In the genomic region with DNA sequence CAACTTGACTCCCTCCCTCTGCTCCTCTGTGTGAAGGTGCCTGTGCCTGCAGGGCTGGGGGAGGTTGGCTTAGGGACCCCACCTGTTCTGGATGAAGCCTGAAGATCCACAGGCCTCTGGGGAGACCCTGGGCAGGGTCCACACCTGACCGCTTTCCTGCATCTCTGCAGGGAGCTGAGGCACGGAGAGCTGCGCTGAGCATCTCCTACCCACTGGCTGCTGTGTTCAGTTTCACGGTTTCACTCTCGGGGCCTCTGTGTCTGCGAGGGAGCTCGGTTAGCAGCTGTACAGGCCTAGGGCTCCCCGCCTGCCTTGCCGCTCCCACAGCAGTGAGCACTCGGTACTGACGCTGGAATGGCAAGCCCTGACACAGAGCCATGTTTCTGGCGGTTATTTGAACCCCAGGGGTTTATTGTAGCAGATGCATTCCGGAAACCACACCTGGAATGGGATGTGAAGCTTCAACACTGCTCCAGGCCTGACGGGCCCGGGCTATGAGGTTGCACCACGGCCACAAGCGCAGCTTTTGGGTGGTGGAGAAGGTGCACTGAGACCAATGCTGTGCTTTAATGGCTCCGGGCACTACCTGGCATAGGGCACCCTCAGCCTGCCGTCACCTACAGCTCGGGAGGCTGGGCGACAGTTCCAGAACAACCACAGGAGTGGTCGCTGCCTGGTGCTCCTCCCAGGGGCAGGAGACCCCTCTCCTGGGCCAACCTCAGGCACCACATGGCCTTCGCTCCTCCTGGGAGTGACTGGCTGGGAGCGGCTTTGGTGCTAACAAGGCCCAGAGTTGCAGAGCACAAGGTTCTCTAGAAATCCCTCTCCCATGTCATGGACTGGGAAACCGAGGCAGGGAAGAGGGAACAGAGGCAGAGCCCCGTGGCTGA, we compare ENCODE assay signal across 16 cellular contexts.
DNase-seq lines count a peak whose midpoint lies in the region; ATAC-seq and TF ChIP-seq lines count a peak whose summit lies in the region.
"Had no signal": no experiment of that assay in that cellular context is flagged by ENCODE, and none has a peak within 500 bp of the region (broad histone marks: within the 10 kb centered on the region; RNA-seq: fewer than 3 reads in every experiment).

No MANE protein-coding gene starts in this region.

- H3K9ac ChIP-seq in KMS-11, result no peak overlapping the region
- H3K9ac ChIP-seq: GM23248 had no signal

- H3K4me1 ChIP-seq in KMS-11 (ENCODE audit: low read depth, poor library complexity, severe bottlenecking), result peaks cover 43% of the 10 kb centered on the region
- no peaks in the 10 kb centered on the region for H3K4me1 ChIP-seq in sigmoid colon

- H3K4me2 ChIP-seq in KMS-11, result peak overlapping the region; percentile 31

- no peak for TF ChIP-seq EP300 in sigmoid colon (IDR thresholded peaks at IDR 0.05)

- no peak for TF ChIP-seq POLR2A in sigmoid colon (IDR thresholded peaks at IDR 0.05)

- ATAC-seq in stimulated activated naive CD8-positive, alpha-beta T cell treated with anti-CD3 and anti-CD28 coated beads, Interleukin-15, amount 100 ng/mL, for 72 hours, result no peak
- ATAC-seq: HCT116 had no signal

- H3K4me3 ChIP-seq in KMS-11 (IDR thresholded peaks at IDR 0.05; ENCODE audit: insufficient read depth, low read depth, low read length), result no peak overlapping the region
- no peak overlapping the region for H3K4me3 ChIP-seq in dorsolateral prefrontal cortex
- H3K4me3 ChIP-seq in sigmoid colon, result no peak overlapping the region
- H3K4me3 ChIP-seq: GM23248 had no signal

- POLR2A ChIA-PET in HEK293T (lab: Yijun Ruan, JAX), result no interaction called here

- no peak overlapping the region for H3K27ac Mint-ChIP-seq in CD14-positive monocyte
- no peak overlapping the region for H3K27ac Mint-ChIP-seq in stimulated activated naive CD8-positive, alpha-beta T cell treated with anti-CD3 and anti-CD28 coated beads, Interleukin-15, amount 100 ng/mL, for 72 hours
- H3K27ac Mint-ChIP-seq: B cell; CD8-positive, alpha-beta memory T cell had no signal

- H4K20me1 ChIP-seq in KMS-11 (ENCODE audit: insufficient read depth), result no peaks in the 10 kb centered on the region

- no peak overlapping the region for H3K4me3 Mint-ChIP-seq in CD14-positive monocyte
- no peak overlapping the region for H3K4me3 Mint-ChIP-seq in stimulated activated naive CD8-positive, alpha-beta T cell treated with anti-CD3 and anti-CD28 coated beads, Interleukin-15, amount 100 ng/mL, for 72 hours
- H3K4me3 Mint-ChIP-seq: B cell; CD8-positive, alpha-beta memory T cell had no signal

- TF ChIP-seq CTCF in CD14-positive monocyte (IDR thresholded peaks at IDR 0.05), result no peak
- TF ChIP-seq CTCF in KMS-11 (conservative IDR thresholded peaks at IDR 0.05; ENCODE audit: low read depth, low read length), result no peak
- TF ChIP-seq CTCF in dorsolateral prefrontal cortex (IDR thresholded peaks at IDR 0.05 in 54 of 56, conservative IDR thresholded peaks at IDR 0.05 in 2 of 56; ENCODE audit: low read depth in 1 of 56, partially characterized antibody in 56 of 56), result no peak
- no peak for TF ChIP-seq CTCF in sigmoid colon (IDR thresholded peaks at IDR 0.05)

- H2AFZ ChIP-seq in KMS-11 (ENCODE audit: low read depth), result peak overlapping the region; percentile 44; the same call in 1 of the 2 replicates
- H2AFZ ChIP-seq: GM23248 had no signal

- CTCF ChIA-PET in HEK293T (lab: Yijun Ruan, JAX), result no interaction called here

- H3K9me3 ChIP-seq in sigmoid colon, result peaks cover 0 to 7% (median 5%) of the 10 kb centered on the region in 4 donors

- peaks cover 3 to 17% (median 12%) of the 10 kb centered on the region in 7 donors for H3K9me3 Mint-ChIP-seq in CD14-positive monocyte
- peaks cover 5 to 9% of the 10 kb centered on the region in 2 donors for H3K9me3 Mint-ChIP-seq in stimulated activated naive CD8-positive, alpha-beta T cell treated with anti-CD3 and anti-CD28 coated beads, Interleukin-15, amount 100 ng/mL, for 72 hours

- H3K79me2 ChIP-seq in KMS-11 (ENCODE audit: insufficient read depth, low read depth), result no peaks in the 10 kb centered on the region

- DNase-seq in CD14-positive monocyte (ENCODE audit: low spot score) (peak; percentile 27), dorsolateral prefrontal cortex (peak in 6 of 10 donors; percentile 3 to 36 (median 29)), sigmoid colon (peak; percentile 51), HEK293T (ENCODE audit: extremely low spot score) (no peak)
- no peak for DNase-seq in stimulated activated naive CD8-positive, alpha-beta T cell treated with anti-CD3 and anti-CD28 coated beads, Interleukin-15, amount 100 ng/mL, for 72 hours
- no peak for DNase-seq in central memory CD4-positive, alpha-beta T cell
- DNase-seq: DMS79, GM23248, NCI-H1105, NCI-H1694, NCI-H526 treated with DMSO at 0.1 percent for 48 hours, SIG-M5 had no signal

- no peaks in the 10 kb centered on the region for H3K4me1 Mint-ChIP-seq in CD14-positive monocyte
- H3K4me1 Mint-ChIP-seq in stimulated activated naive CD8-positive, alpha-beta T cell treated with anti-CD3 and anti-CD28 coated beads, Interleukin-15, amount 100 ng/mL, for 72 hours, result no peaks in the 10 kb centered on the region
- H3K4me1 Mint-ChIP-seq: B cell; CD8-positive, alpha-beta memory T cell had no signal

- no peaks in the 10 kb centered on the region for H3K36me3 Mint-ChIP-seq in CD14-positive monocyte
- H3K36me3 Mint-ChIP-seq: CD8-positive, alpha-beta memory T cell had no signal

- H3K36me3 ChIP-seq in KMS-11 (ENCODE audit: insufficient read depth) (no peaks in the 10 kb centered on the region), sigmoid colon (no peaks in the 10 kb centered on the region)

- intact Hi-C loops in CD14-positive monocyte (cut with micrococcal nuclease) (no loop called here), dorsolateral prefrontal cortex (cut with DNase I) (no loop called here), sigmoid colon (cut with DNase I) (no loop called here)

- WGBS in sigmoid colon, 2 donors, result 73 to 84% methylated on average over 26 of the region's 26 CpGs

- peak overlapping the region; percentile 25; the same call in 1 of the 2 replicates for H3K27ac ChIP-seq in KMS-11
- H3K27ac ChIP-seq in dorsolateral prefrontal cortex, result no peak overlapping the region
- H3K27ac ChIP-seq in sigmoid colon, result no peak overlapping the region
- H3K27ac ChIP-seq: GM23248 had no signal

- H3K27me3 ChIP-seq in KMS-11 (ENCODE audit: insufficient read depth, low read depth) (no peaks in the 10 kb centered on the region; the same call in 1 of the 2 replicates), dorsolateral prefrontal cortex (peaks cover 0 to 3% (median 0%) of the 10 kb centered on the region in 45 donors), sigmoid colon (no peaks in the 10 kb centered on the region)

- peaks cover 5 to 21% (median 9%) of the 10 kb centered on the region in 3 donors for H3K27me3 Mint-ChIP-seq in CD14-positive monocyte (ENCODE audit: low read depth in 3 of 3)
- no peaks in the 10 kb centered on the region for H3K27me3 Mint-ChIP-seq in stimulated activated naive CD8-positive, alpha-beta T cell treated with anti-CD3 and anti-CD28 coated beads, Interleukin-15, amount 100 ng/mL, for 72 hours

TF ChIP-seq in HEK293T, 16 proteins besides CTCF, POLR2A, EP300 and RAD21:
- TF ChIP-seq L3MBTL2 (conservative IDR thresholded peaks at IDR 0.05) (no peak), FOXM1 (IDR thresholded peaks at IDR 0.05; ENCODE audit: borderline replicate concordance) (no peak), SP1 (IDR thresholded peaks at IDR 0.05) (no peak), HDGF (IDR thresholded peaks at IDR 0.05; ENCODE audit: borderline replicate concordance) (no peak), TARDBP (IDR thresholded peaks at IDR 0.05) (no peak), ZNF384 (IDR thresholded peaks at IDR 0.05) (no peak), LEF1 (IDR thresholded peaks at IDR 0.05; ENCODE audit: borderline replicate concordance) (no peak), ELF4 (IDR thresholded peaks at IDR 0.05) (no peak), CTBP1 (IDR thresholded peaks at IDR 0.05; ENCODE audit: borderline replicate concordance) (no peak), BHLHE40 (IDR thresholded peaks at IDR 0.05; ENCODE audit: borderline replicate concordance) (no peak), FOXA1 (IDR thresholded peaks at IDR 0.05) (no peak), ARNT (IDR thresholded peaks at IDR 0.05) (no peak), SUZ12 (IDR thresholded peaks at IDR 0.05) (no peak), NFRKB (IDR thresholded peaks at IDR 0.05) (no peak), FOXK2 (IDR thresholded peaks at IDR 0.05) (no peak)
- TF ChIP-seq, protein P1, sequence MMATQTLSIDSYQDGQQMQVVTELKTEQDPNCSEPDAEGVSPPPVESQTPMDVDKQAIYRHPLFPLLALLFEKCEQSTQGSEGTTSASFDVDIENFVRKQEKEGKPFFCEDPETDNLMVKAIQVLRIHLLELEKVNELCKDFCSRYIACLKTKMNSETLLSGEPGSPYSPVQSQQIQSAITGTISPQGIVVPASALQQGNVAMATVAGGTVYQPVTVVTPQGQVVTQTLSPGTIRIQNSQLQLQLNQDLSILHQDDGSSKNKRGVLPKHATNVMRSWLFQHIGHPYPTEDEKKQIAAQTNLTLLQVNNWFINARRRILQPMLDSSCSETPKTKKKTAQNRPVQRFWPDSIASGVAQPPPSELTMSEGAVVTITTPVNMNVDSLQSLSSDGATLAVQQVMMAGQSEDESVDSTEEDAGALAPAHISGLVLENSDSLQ (IDR thresholded peaks at IDR 0.05), result no peak

Comparison
In these comparisons a context has a peak if more than half of its experiments do, and no peak if none do; other contexts are left out.
1. DNase-seq: peak in CD14-positive monocyte (single experiment), dorsolateral prefrontal cortex (6 of 10) and sigmoid colon (single experiment); none in stimulated activated naive CD8-positive, alpha-beta T cell treated with anti-CD3 and anti-CD28 coated beads, Interleukin-15, amount 100 ng/mL, for 72 hours (0 of 2), central memory CD4-positive, alpha-beta T cell (single experiment) and HEK293T (single experiment).